In genomic region chr11:69157156-69157821, GRCh38 we compare ENCODE assay signal across 9 cellular contexts. TPM values are rescaled to one million over a fixed set of nuclear protein-coding genes. Genes with fewer than 3 reads are reported as not detected.
DNase-seq lines count a peak whose midpoint lies in the region; ATAC-seq and TF ChIP-seq lines count a peak whose summit lies in the region.
"Had no signal": no experiment of that assay in that cellular context is flagged by ENCODE, and none has a peak within 500 bp of the region (broad histone marks: within the 10 kb centered on the region; RNA-seq: fewer than 3 reads in every experiment).

No MANE protein-coding gene starts in this region.

- H3K4me3 ChIP-seq in ascending aorta (peak overlapping the region in 1 of 2 donors; percentile 41), suprapubic skin (peak overlapping the region; percentile 10)

- H3K36me3 Mint-ChIP-seq in activated T-helper 2 cell treated with anti-CD3 and anti-CD28 coated beads, Interferon-gamma antibody, Interleukin-2, Interleukin-4, amounts not matched to agents 10 μg/mL and 5 μg/mL and 100 μg/mL, durations not matched to agents 14 hours and 24 hours and 36 hours (ENCODE audit: low read depth): no peaks in the 10 kb centered on the region

- H3K27ac Mint-ChIP-seq in activated T-helper 2 cell treated with anti-CD3 and anti-CD28 coated beads, Interferon-gamma antibody, Interleukin-2, Interleukin-4, amounts not matched to agents 10 μg/mL and 5 μg/mL and 100 μg/mL, durations not matched to agents 14 hours and 24 hours and 36 hours: no peak overlapping the region

- no peaks in the 10 kb centered on the region for H3K9me3 ChIP-seq in ascending aorta
- no peaks in the 10 kb centered on the region for H3K9me3 ChIP-seq in suprapubic skin

- H3K4me3 Mint-ChIP-seq in activated T-helper 2 cell treated with anti-CD3 and anti-CD28 coated beads, Interferon-gamma antibody, Interleukin-2, Interleukin-4, amounts not matched to agents 10 μg/mL and 5 μg/mL and 100 μg/mL, durations not matched to agents 14 hours and 24 hours and 36 hours (ENCODE audit: low read depth): no peak overlapping the region

- TF ChIP-seq CTCF in ascending aorta (IDR thresholded peaks at IDR 0.05): no peak
- no peak for TF ChIP-seq CTCF in suprapubic skin (IDR thresholded peaks at IDR 0.05)

- peak; percentile 57 for DNase-seq in DMS53 (lab: John Stamatoyannopoulos, UW)
- DNase-seq in DMS53 treated with DMSO at 0.1 percent for 48 hours (lab: John Stamatoyannopoulos, UW; ENCODE audit: unreplicated experiment): no peak
- no peak for DNase-seq in ascending aorta (ENCODE audit: low spot score in 2 of 2)
- peak; percentile 78 for DNase-seq in islet precursor cell
- no peak for DNase-seq in suprapubic skin (ENCODE audit: low spot score in 2 of 2)
- DNase-seq in NK-92 (lab: John Stamatoyannopoulos, UW; ENCODE audit: unreplicated experiment): no peak
- no peak for DNase-seq in activated T-helper 2 cell treated with anti-CD3 and anti-CD28 coated beads, Interferon-gamma antibody, Interleukin-2, Interleukin-4, amounts not matched to agents 10 μg/mL and 5 μg/mL and 100 μg/mL, durations not matched to agents 14 hours and 24 hours and 36 hours (ENCODE audit: low spot score)

- H3K9me3 Mint-ChIP-seq in activated T-helper 2 cell treated with anti-CD3 and anti-CD28 coated beads, Interferon-gamma antibody, Interleukin-2, Interleukin-4, amounts not matched to agents 10 μg/mL and 5 μg/mL and 100 μg/mL, durations not matched to agents 14 hours and 24 hours and 36 hours: no peaks in the 10 kb centered on the region

- no peaks in the 10 kb centered on the region for H3K27me3 ChIP-seq in ascending aorta
- H3K27me3 ChIP-seq in suprapubic skin: no peaks in the 10 kb centered on the region

- H3K27me3 Mint-ChIP-seq in activated T-helper 2 cell treated with anti-CD3 and anti-CD28 coated beads, Interferon-gamma antibody, Interleukin-2, Interleukin-4, amounts not matched to agents 10 μg/mL and 5 μg/mL and 100 μg/mL, durations not matched to agents 14 hours and 24 hours and 36 hours (ENCODE audit: low read depth): peaks cover 5% of the 10 kb centered on the region

- no peak for TF ChIP-seq EP300 in suprapubic skin (IDR thresholded peaks at IDR 0.05)

- intact Hi-C loops in ascending aorta (cut with DNase I): no loop called here
- intact Hi-C loops in activated T-helper 2 cell treated with anti-CD3 and anti-CD28 coated beads, Interferon-gamma antibody, Interleukin-2, Interleukin-4, amounts not matched to agents 10 μg/mL and 5 μg/mL and 100 μg/mL, durations not matched to agents 14 hours and 24 hours and 36 hours (cut with micrococcal nuclease): no loop called here

- no peaks in the 10 kb centered on the region for H3K36me3 ChIP-seq in ascending aorta
- H3K36me3 ChIP-seq in suprapubic skin: no peaks in the 10 kb centered on the region

- TF ChIP-seq POLR2A in suprapubic skin (IDR thresholded peaks at IDR 0.05): no peak

- H3K4me1 ChIP-seq in ascending aorta: peaks cover 3 to 8% of the 10 kb centered on the region in 2 donors
- peaks cover 19% of the 10 kb centered on the region for H3K4me1 ChIP-seq in suprapubic skin

- H3K27ac ChIP-seq in ascending aorta: peak overlapping the region; percentile 8 to 39
- H3K27ac ChIP-seq in suprapubic skin: no peak overlapping the region
- H3K27ac ChIP-seq: 22Rv1 had no signal

- 32% methylated on average over 24 of the region's 44 CpGs for WGBS in suprapubic skin

- no peak for ATAC-seq in HG03196 (IDR thresholded peaks at IDR 0.05; ENCODE audit: unreplicated experiment)

- no peaks in the 10 kb centered on the region for H3K4me1 Mint-ChIP-seq in activated T-helper 2 cell treated with anti-CD3 and anti-CD28 coated beads, Interferon-gamma antibody, Interleukin-2, Interleukin-4, amounts not matched to agents 10 μg/mL and 5 μg/mL and 100 μg/mL, durations not matched to agents 14 hours and 24 hours and 36 hours (ENCODE audit: low read depth)

RNA-seq across cellular contexts. Expression of gene SMIM38, which starts 1.6 kb away (rescaled TPM):
- 3.1 TPM for total RNA-seq in ascending aorta
- 1 to 10 TPM in 1 of 4 donors, under 1 TPM in 2, not detected in 1; 0.26 to 3.1 (median 0.31) TPM for total RNA-seq in suprapubic skin
- total RNA-seq in activated T-helper 2 cell treated with anti-CD3 and anti-CD28 coated beads, Interferon-gamma antibody, Interleukin-2, Interleukin-4, amounts not matched to agents 10 μg/mL and 5 μg/mL and 100 μg/mL, durations not matched to agents 14 hours and 24 hours and 36 hours: 0.41 and 0.53 TPM in 2 replicates

Comparison
In these comparisons a context has a peak if more than half of its experiments do, and no peak if none do; other contexts are left out.
1. DNase-seq: peak in DMS53 (single experiment) and islet precursor cell (single experiment); none in DMS53 treated with DMSO at 0.1 percent for 48 hours (single experiment), ascending aorta (0 of 2), suprapubic skin (0 of 2), NK-92 (single experiment) and activated T-helper 2 cell treated with anti-CD3 and anti-CD28 coated beads, Interferon-gamma antibody, Interleukin-2, Interleukin-4, amounts not matched to agents 10 μg/mL and 5 μg/mL and 100 μg/mL, durations not matched to agents 14 hours and 24 hours and 36 hours (single experiment).